Comparison of ENCODE assay signal across 23 cellular contexts in genomic region chr12:10928746-10929286, GRCh38. TPM values are rescaled to one million over a fixed set of nuclear protein-coding genes. Genes with fewer than 3 reads are reported as not detected.
"Had no signal": no experiment of that assay in that cellular context is flagged by ENCODE, and none has a peak within 500 bp of the region (broad histone marks: within the 10 kb centered on the region; RNA-seq: fewer than 3 reads in every experiment).

TSS of gene PRH2 (plus strand) at chr12:10929236. CDS start at chr12:10929274, 38 bp downstream.

- H3K9me3 ChIP-seq: MG63, SK-N-SH had no signal

- H3K4me3 ChIP-seq: MG63 had no signal

- H3K9ac ChIP-seq: SK-N-SH had no signal

- DNase-seq: IMR-90, Karpas-422, KG1, MG63, NCI-H1092, NCI-H1105 treated with DMSO at 0.1 percent for 48 hours, NCI-H1417 treated with DMSO at 0.1 percent for 48 hours, NCI-H146, NCI-H1694 treated with DMSO at 0.1 percent for 48 hours, NCI-H1930, NCI-H2081, NCI-H2107, NCI-H2227 treated with DMSO at 0.1 percent for 48 hours, NCI-H446, NCI-H510A, NCI-H524 treated with DMSO at 0.1 percent for 48 hours, NCI-H69, NCI-H774, RPMI8226, SHP77, SK-N-SH had no signal

- H3K36me3 ChIP-seq: MG63 had no signal

- H3K4me2 ChIP-seq: SK-N-SH had no signal

- FAIRE-seq: RCC 7860 had no signal

- H3K27me3 ChIP-seq: MG63 had no signal

RNA-seq across cellular contexts. Expression of gene PRH2, which starts in this region (rescaled TPM):
- total RNA-seq: HT-29, IMR-90 had no signal
- polyA plus RNA-seq: SK-N-SH had no signal
